24 cellular contexts compared by ENCODE assay signal in genomic region chr16:1968146-1968953, GRCh38. TPM values are rescaled to one million over a fixed set of nuclear protein-coding genes. Genes with fewer than 3 reads are reported as not detected.
"Had no signal": no experiment of that assay in that cellular context is flagged by ENCODE, and none has a peak within 500 bp of the region (broad histone marks: within the 10 kb centered on the region; RNA-seq: fewer than 3 reads in every experiment).

No MANE protein-coding gene starts in this region.

- H3K9me3 ChIP-seq: body of pancreas, right atrium auricular region, suprapubic skin had no signal

- H3K27ac ChIP-seq: body of pancreas, right atrium auricular region, suprapubic skin, VCaP had no signal

- H3K27me3 ChIP-seq: body of pancreas, right atrium auricular region, suprapubic skin had no signal

- H3K27me3 Mint-ChIP-seq: activated naive CD8-positive, alpha-beta T cell treated with anti-CD3 and anti-CD28 coated beads, Interleukin-2, amount 10 ng/mL, durations not matched to agents 7 days and 5 days; central memory CD8-positive, alpha-beta T cell; progenitor cell of endocrine pancreas; stimulated activated naive CD8-positive, alpha-beta T cell treated with anti-CD3 and anti-CD28 coated beads, Interleukin-15, amount 100 ng/mL, for 72 hours had no signal

- H3K9me3 Mint-ChIP-seq: activated naive CD8-positive, alpha-beta T cell treated with anti-CD3 and anti-CD28 coated beads, Interleukin-2, amount 10 ng/mL, durations not matched to agents 7 days and 5 days; central memory CD8-positive, alpha-beta T cell; natural killer cell; stimulated activated naive CD8-positive, alpha-beta T cell treated with anti-CD3 and anti-CD28 coated beads, Interleukin-15, amount 100 ng/mL, for 72 hours had no signal

- H3K4me3 ChIP-seq: body of pancreas, lung, right atrium auricular region, suprapubic skin had no signal

- H3K4me3 Mint-ChIP-seq: activated naive CD8-positive, alpha-beta T cell treated with anti-CD3 and anti-CD28 coated beads, Interleukin-2, amount 10 ng/mL, durations not matched to agents 7 days and 5 days; central memory CD8-positive, alpha-beta T cell had no signal

- H3K36me3 Mint-ChIP-seq: natural killer cell had no signal

- DNase-seq: activated CD4-positive, alpha-beta T cell treated with anti-CD3 and anti-CD28 coated beads, Interleukin-2, amount 50 U/mL, for 4 hours; activated CD4-positive, CD25-positive, alpha-beta regulatory T cell treated with anti-CD3 and anti-CD28 coated beads, Interleukin-2, amount 50 U/mL, for 72 hours; activated naive CD8-positive, alpha-beta T cell treated with anti-CD3 and anti-CD28 coated beads, Interleukin-2, amount 10 ng/mL, durations not matched to agents 7 days and 5 days; amygdala; body of pancreas; cortex of kidney; erythroblast; foreskin melanocyte; natural killer cell; stimulated activated CD4-positive, alpha-beta T cell treated with anti-CD3 and anti-CD28 coated beads, Interleukin-2, amount 100 ng/mL, for 48 hours; stimulated activated naive CD8-positive, alpha-beta T cell treated with anti-CD3 and anti-CD28 coated beads, Interleukin-15, amount 100 ng/mL, for 72 hours; SW 1271; T-helper 2 cell; trophoblast cell had no signal

- ATAC-seq: body of pancreas; natural killer cell; stimulated activated naive CD8-positive, alpha-beta T cell treated with anti-CD3 and anti-CD28 coated beads, Interleukin-15, amount 100 ng/mL, for 72 hours had no signal

- H3K27ac Mint-ChIP-seq: activated naive CD8-positive, alpha-beta T cell treated with anti-CD3 and anti-CD28 coated beads, Interleukin-2, amount 10 ng/mL, durations not matched to agents 7 days and 5 days; progenitor cell of endocrine pancreas had no signal

RNA-seq across cellular contexts. Expression of gene RNF151, which starts 1.7 kb away (rescaled TPM):
- total RNA-seq: activated CD8-positive, alpha-beta memory T cell treated with anti-CD3 and anti-CD28 coated beads for 36 hours; activated naive CD8-positive, alpha-beta T cell treated with anti-CD3 and anti-CD28 coated beads, Interleukin-2, amount 10 ng/mL, durations not matched to agents 7 days and 5 days; body of pancreas; lung; natural killer cell; omental fat pad; progenitor cell of endocrine pancreas; right atrium auricular region; skeletal muscle tissue; suprapubic skin had no signal
- polyA plus RNA-seq: keratinocyte had no signal

RNA-seq across cellular contexts. Expression of gene NOXO1, which starts 12.9 kb away (rescaled TPM):
- total RNA-seq: body of pancreas, natural killer cell, omental fat pad had no signal
